Comparison of ENCODE assay signal across 8 cellular contexts in the genomic region with DNA sequence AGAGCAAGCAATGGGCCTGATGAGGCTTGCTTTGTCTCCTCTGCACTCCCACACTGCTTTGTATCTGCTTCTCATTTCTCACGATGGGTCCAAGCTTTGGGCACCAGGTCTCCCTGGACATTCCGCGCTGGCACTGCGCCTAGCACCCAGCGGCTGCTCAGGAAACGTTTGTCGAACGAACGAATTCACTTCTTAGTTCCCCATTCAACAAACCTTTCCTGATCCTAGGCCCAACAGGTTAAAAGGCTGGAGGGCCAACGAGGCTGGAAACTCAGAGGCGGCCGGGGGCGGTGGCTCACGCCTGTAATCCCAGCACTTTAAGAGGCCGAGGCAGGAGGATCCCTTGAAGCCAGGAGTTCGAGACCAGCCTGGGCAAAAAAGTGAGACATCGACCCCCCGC. TPM values are rescaled to one million over a fixed set of nuclear protein-coding genes. Genes with fewer than 3 reads are reported as not detected.
DNase-seq lines count a peak whose midpoint lies in the region; ATAC-seq and TF ChIP-seq lines count a peak whose summit lies in the region.

No MANE protein-coding gene starts in this region.

- no peaks in the 10 kb centered on the region for H3K36me3 Mint-ChIP-seq in brain

- peaks cover 45% of the 10 kb centered on the region for H3K4me1 ChIP-seq in mucosa of descending colon (ENCODE audit: low read depth)

- DNase-seq in AG04449 (ENCODE audit: low read depth, low spot score), result no peak
- no peak for DNase-seq in Jurkat, Clone E6-1 (ENCODE audit: low read depth, low spot score)
- peak in 2 of 3 donors; percentile 53 to 60 for DNase-seq in mucosa of descending colon
- no peak for DNase-seq in GOT3 (lab: John Stamatoyannopoulos, UW)
- no peak for DNase-seq in NCI-H1105 (lab: John Stamatoyannopoulos, UW)
- DNase-seq in GDM1 (lab: John Stamatoyannopoulos, UW), result no peak

- H3K36me3 ChIP-seq in mucosa of descending colon (ENCODE audit: low read depth), result peaks cover 4% of the 10 kb centered on the region

- H3K9me3 ChIP-seq in mucosa of descending colon, result no peaks in the 10 kb centered on the region

- peak overlapping the region; percentile 58 to 99 (median 92) for H3K27ac Mint-ChIP-seq in brain

- peaks cover 9% of the 10 kb centered on the region for H3K27me3 Mint-ChIP-seq in brain

- no peak for ATAC-seq in mucosa of descending colon
- ATAC-seq in HG02763 (IDR thresholded peaks at IDR 0.05; ENCODE audit: unreplicated experiment), result no peak

- peaks cover 0 to 3% (median 0%) of the 10 kb centered on the region in 5 experiments for H3K9me3 Mint-ChIP-seq in brain

- POLR2A ChIA-PET in AG04449 (lab: Yijun Ruan, JAX), result interaction anchor here (1.1 to 1.5 kb wide), 3 partner anchors 10 to 93 kb away, joined by 3 to 4 read pairs (median 3); no protein-coding TSS in a partner anchor

- TF ChIP-seq CTCF in AG04449 (IDR thresholded peaks at IDR 0.05; ENCODE audit: insufficient read depth, low read length, missing control alignments) (no peak), brain (conservative IDR thresholded peaks at IDR 0.05) (no peak), mucosa of descending colon (IDR thresholded peaks at IDR 0.05) (no peak)

- peak overlapping the region; percentile 90 to 97 (median 96) for H3K4me3 Mint-ChIP-seq in brain

- H3K4me3 ChIP-seq in AG04449 (ENCODE audit: low read depth, low read length) (peak overlapping the region; percentile 85), mucosa of descending colon (peak overlapping the region; percentile 93)
- H3K4me3 ChIP-seq in Jurkat, Clone E6-1 (ENCODE audit: low read length), result peak overlapping the region; percentile 99

- intact Hi-C loops in mucosa of descending colon (cut with DNase I, micrococcal nuclease), result loop anchor here in 1 of 2 donors (5.0 kb wide), 1 partner anchor 92 kb away; no protein-coding TSS in a partner anchor

- CTCF ChIA-PET in AG04449 (lab: Yijun Ruan, JAX), result interaction anchor here (1.0 to 2.4 kb wide), 7 partner anchors 9 to 95 kb away, joined by 3 to 16 read pairs (median 4); no protein-coding TSS in a partner anchor

- peaks cover 83% of the 10 kb centered on the region for H3K4me1 Mint-ChIP-seq in brain

RNA-seq across cellular contexts. Expression of gene GLRX5, which starts 1.0 kb away (rescaled TPM):
- polyA plus RNA-seq in Jurkat, Clone E6-1 (2012; ENCODE audit: insufficient read depth, insufficient read length), result 104 TPM
- 109 TPM for polyA plus RNA-seq in brain (ENCODE audit: insufficient read depth, low read depth, low replicate concordance)
- 10 to 100 TPM; 43.9 to 45.8 (median 45.4) TPM for total RNA-seq in mucosa of descending colon

RNA-seq across cellular contexts. Expression of gene SYNE3, which starts 17.4 kb away (rescaled TPM):
- 1.4 TPM for polyA plus RNA-seq in Jurkat, Clone E6-1 (2012; ENCODE audit: insufficient read depth, insufficient read length)
- polyA plus RNA-seq in brain (ENCODE audit: insufficient read depth, low read depth, low replicate concordance), result 2.0 TPM
- total RNA-seq in mucosa of descending colon, result 10 to 100 TPM; 13.8 to 16.4 (median 13.9) TPM

Comparison
In these comparisons a context has a peak if more than half of its experiments do, and no peak if none do; other contexts are left out.
1. DNase-seq: peak in mucosa of descending colon (2 of 3); none in AG04449 (single experiment), Jurkat, Clone E6-1 (single experiment), GOT3 (single experiment), NCI-H1105 (single experiment) and GDM1 (single experiment).
2. Peak in every context shown above with its lines, with median percentiles within 50 percentile points of each other: H3K4me3 ChIP-seq.